In genomic region chr1:232578681-232579195, GRCh38 we compare ENCODE assay signal across 8 cellular contexts. TPM values are rescaled to one million over a fixed set of nuclear protein-coding genes. Genes with fewer than 3 reads are reported as not detected.
DNase-seq lines count a peak whose midpoint lies in the region; ATAC-seq lines count a peak whose summit lies in the region.

No MANE protein-coding gene starts in this region.

- peak; percentile 44 for DNase-seq in NCI-H2196 (lab: John Stamatoyannopoulos, UW; ENCODE audit: unreplicated experiment)
- DNase-seq in NCI-H2196 treated with DMSO at 0.1 percent for 48 hours (lab: John Stamatoyannopoulos, UW; ENCODE audit: unreplicated experiment), result no peak
- peak; percentile 26 for DNase-seq in astrocyte of the hippocampus (ENCODE audit: low read depth, low spot score)
- peak; percentile 93 for DNase-seq in renal cortical epithelial cell (ENCODE audit: low read depth)
- no peak for DNase-seq in mesenteric fat pad (ENCODE audit: low spot score)
- DNase-seq in inferior parietal cortex (ENCODE audit: extremely low spot score), result no peak

- ATAC-seq in HG03139 (IDR thresholded peaks at IDR 0.05; ENCODE audit: unreplicated experiment) (peak; percentile 62), HG02588 (IDR thresholded peaks at IDR 0.05; ENCODE audit: unreplicated experiment) (no peak)

RNA-seq across cellular contexts. Expression of gene SIPA1L2, which starts 51.2 kb away (rescaled TPM):
- total RNA-seq in renal cortical epithelial cell, result 22.6 and 78.2 TPM in 2 replicates
- total RNA-seq in mesenteric fat pad, result 28.3 TPM

Comparison
In these comparisons a context has a peak if more than half of its experiments do, and no peak if none do; other contexts are left out.
1. DNase-seq: peak in NCI-H2196 (single experiment), astrocyte of the hippocampus (single experiment) and renal cortical epithelial cell (single experiment); none in NCI-H2196 treated with DMSO at 0.1 percent for 48 hours (single experiment), mesenteric fat pad (single experiment) and inferior parietal cortex (single experiment).